9 cellular contexts compared by ENCODE assay signal in the genomic region with DNA sequence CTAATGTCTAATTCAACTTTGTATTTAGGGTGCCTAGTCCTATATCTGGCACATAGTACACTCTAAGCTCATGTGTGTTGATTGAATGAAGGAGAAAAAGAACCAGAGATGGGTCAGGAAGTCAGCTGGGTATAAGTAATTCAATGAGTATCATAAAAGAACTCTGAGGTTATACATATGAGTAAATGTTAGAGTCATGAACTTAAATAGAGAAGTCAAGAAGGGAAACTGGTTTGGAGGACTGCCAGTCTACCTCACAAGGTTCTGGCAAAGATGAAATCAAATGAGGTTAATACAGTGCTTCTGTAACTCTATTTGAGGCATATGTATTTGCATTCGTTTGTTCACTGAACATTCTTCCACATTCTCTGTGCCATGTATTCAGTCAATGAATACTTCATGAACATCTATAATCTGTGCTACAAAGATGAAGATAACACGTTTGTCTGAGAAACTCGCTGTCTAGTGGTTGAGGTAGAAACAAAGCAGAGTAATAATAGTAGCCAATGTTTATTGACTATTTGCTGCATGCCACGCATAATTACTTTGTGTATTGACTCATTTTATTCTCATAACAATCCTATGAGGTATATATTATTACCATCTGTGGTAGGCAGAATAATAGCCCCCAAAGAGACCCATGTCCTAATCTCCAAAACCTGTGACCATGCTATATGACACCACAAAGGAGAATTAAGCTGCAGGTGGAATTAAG.
DNase-seq lines count a peak whose midpoint lies in the region; ATAC-seq, FAIRE-seq and TF ChIP-seq lines count a peak whose summit lies in the region.
"Had no signal": no experiment of that assay in that cellular context is flagged by ENCODE, and none has a peak within 500 bp of the region (broad histone marks: within the 10 kb centered on the region; RNA-seq: fewer than 3 reads in every experiment).

No MANE protein-coding gene starts in this region.

- DNase-seq in activated CD4-positive, alpha-beta T cell treated with anti-CD3 and anti-CD28 coated beads, Interleukin-2, amount 10 ng/mL, durations not matched to agents 24 days and 14 days, result peak; percentile 70
- no peak for DNase-seq in activated CD4-positive, alpha-beta T cell treated with anti-CD3 and anti-CD28 coated beads, Interleukin-2, amount 50 U/mL, for 4 hours
- no peak for DNase-seq in activated CD4-positive, alpha-beta memory T cell treated with anti-CD3 and anti-CD28 coated beads, Interleukin-2, amount 10 ng/mL, durations not matched to agents 7 days and 5 days
- DNase-seq in small intestine (peak; percentile 46), osteoblast (ENCODE audit: insufficient read length, low spot score, missing footprints) (no peak), endothelial cell (ENCODE audit: low spot score) (no peak), RKO (ENCODE audit: low spot score) (no peak)
- DNase-seq: amniotic stem cell had no signal

- H3K27ac Mint-ChIP-seq in activated CD4-positive, alpha-beta T cell treated with anti-CD3 and anti-CD28 coated beads, Interleukin-2, amount 10 ng/mL, durations not matched to agents 24 days and 14 days, result peak overlapping the region; percentile 75
- H3K27ac Mint-ChIP-seq in activated CD4-positive, alpha-beta memory T cell treated with anti-CD3 and anti-CD28 coated beads, Interleukin-2, amount 10 ng/mL, durations not matched to agents 7 days and 5 days, result peak overlapping the region; percentile 40
- H3K27ac Mint-ChIP-seq in endothelial cell (ENCODE audit: unreplicated experiment), result no peak overlapping the region

- TF ChIP-seq CTCF in osteoblast (IDR thresholded peaks at IDR 0.05; ENCODE audit: extremely low read depth, low read depth, low read length) (no peak), endothelial cell (IDR thresholded peaks at IDR 0.05; ENCODE audit: unreplicated experiment) (no peak)

- no peak overlapping the region for H3K27ac ChIP-seq in small intestine (ENCODE audit: low read depth in 1 of 2, low read length in 1 of 2)
- H3K27ac ChIP-seq in osteoblast (ENCODE audit: low read depth, low read length), result no peak overlapping the region

- H3K9me3 ChIP-seq in small intestine (ENCODE audit: control insufficient read depth, low read depth) (no peaks in the 10 kb centered on the region), osteoblast (ENCODE audit: low read depth, low read length) (no peaks in the 10 kb centered on the region)

- H3K9me3 Mint-ChIP-seq in activated CD4-positive, alpha-beta T cell treated with anti-CD3 and anti-CD28 coated beads, Interleukin-2, amount 10 ng/mL, durations not matched to agents 24 days and 14 days, result peaks cover 24% of the 10 kb centered on the region
- peaks cover 8% of the 10 kb centered on the region for H3K9me3 Mint-ChIP-seq in activated CD4-positive, alpha-beta memory T cell treated with anti-CD3 and anti-CD28 coated beads, Interleukin-2, amount 10 ng/mL, durations not matched to agents 7 days and 5 days
- no peaks in the 10 kb centered on the region for H3K9me3 Mint-ChIP-seq in endothelial cell (ENCODE audit: unreplicated experiment)

- ATAC-seq in HG03095 (IDR thresholded peaks at IDR 0.05; ENCODE audit: unreplicated experiment), result peak; percentile 61

- 61 to 67% (median 65%) methylated on average over 4 of the region's 4 CpGs for WGBS in small intestine, 3 donors

- no peak overlapping the region for H3K4me3 ChIP-seq in small intestine (ENCODE audit: low read depth in 1 of 2, low read length in 2 of 2)
- no peak overlapping the region for H3K4me3 ChIP-seq in osteoblast (ENCODE audit: insufficient read depth, low read length)

- H3K79me2 ChIP-seq in osteoblast (ENCODE audit: insufficient read depth, low read length), result no peaks in the 10 kb centered on the region

- no peak for FAIRE-seq in small intestine (lab: Jason Lieb, UNC)

- H3K27me3 ChIP-seq in small intestine (ENCODE audit: control insufficient read depth in 2 of 2, insufficient read depth in 2 of 2, low read length in 2 of 2), result no peaks in the 10 kb centered on the region
- no peaks in the 10 kb centered on the region for H3K27me3 ChIP-seq in osteoblast (ENCODE audit: insufficient read depth, low read length)

- CTCF ChIA-PET in activated CD4-positive, alpha-beta memory T cell treated with anti-CD3 and anti-CD28 coated beads, Interleukin-2, amount 10 ng/mL, durations not matched to agents 7 days and 5 days (lab: Charles Lee), result interaction anchor here (1.2 to 2.3 kb wide), 2 partner anchors 10 to 98 kb away, joined by 3 to 9 read pairs; no protein-coding TSS in a partner anchor

- H3K27me3 Mint-ChIP-seq in activated CD4-positive, alpha-beta T cell treated with anti-CD3 and anti-CD28 coated beads, Interleukin-2, amount 10 ng/mL, durations not matched to agents 24 days and 14 days, result peaks cover 1% of the 10 kb centered on the region
- peaks cover 10% of the 10 kb centered on the region for H3K27me3 Mint-ChIP-seq in activated CD4-positive, alpha-beta memory T cell treated with anti-CD3 and anti-CD28 coated beads, Interleukin-2, amount 10 ng/mL, durations not matched to agents 7 days and 5 days
- no peaks in the 10 kb centered on the region for H3K27me3 Mint-ChIP-seq in endothelial cell (ENCODE audit: unreplicated experiment)

- H3K36me3 ChIP-seq in small intestine (ENCODE audit: control insufficient read depth in 2 of 2, insufficient read depth in 2 of 2, low read length in 2 of 2), result no peaks in the 10 kb centered on the region
- H3K36me3 ChIP-seq in osteoblast (ENCODE audit: insufficient read depth, low read length), result no peaks in the 10 kb centered on the region

- peak overlapping the region; percentile 28 for H3K4me3 Mint-ChIP-seq in activated CD4-positive, alpha-beta T cell treated with anti-CD3 and anti-CD28 coated beads, Interleukin-2, amount 10 ng/mL, durations not matched to agents 24 days and 14 days
- no peak overlapping the region for H3K4me3 Mint-ChIP-seq in activated CD4-positive, alpha-beta memory T cell treated with anti-CD3 and anti-CD28 coated beads, Interleukin-2, amount 10 ng/mL, durations not matched to agents 7 days and 5 days
- no peak overlapping the region for H3K4me3 Mint-ChIP-seq in endothelial cell (ENCODE audit: unreplicated experiment)

- H3K4me2 ChIP-seq in osteoblast (ENCODE audit: insufficient read depth, low read length), result no peak overlapping the region

- H4K20me1 ChIP-seq in osteoblast (ENCODE audit: insufficient read depth, low read length), result no peaks in the 10 kb centered on the region

- intact Hi-C loops in activated CD4-positive, alpha-beta T cell treated with anti-CD3 and anti-CD28 coated beads, Interleukin-2, amount 10 ng/mL, durations not matched to agents 24 days and 14 days (cut with micrococcal nuclease), result loop anchor here (1.0 to 2.0 kb wide), 4 partner anchors 10 to 78 kb away; no protein-coding TSS in a partner anchor

- H2AFZ ChIP-seq in osteoblast (ENCODE audit: low read length), result no peak overlapping the region

- H3K4me1 ChIP-seq in small intestine (ENCODE audit: control insufficient read depth in 2 of 2, insufficient read depth in 1 of 2, low read depth in 1 of 2, low read length in 1 of 2) (no peaks in the 10 kb centered on the region), osteoblast (ENCODE audit: insufficient read depth, low read length) (peaks cover 15% of the 10 kb centered on the region)

- peaks cover 14% of the 10 kb centered on the region for H3K36me3 Mint-ChIP-seq in activated CD4-positive, alpha-beta T cell treated with anti-CD3 and anti-CD28 coated beads, Interleukin-2, amount 10 ng/mL, durations not matched to agents 24 days and 14 days (ENCODE audit: low read depth)
- H3K36me3 Mint-ChIP-seq in activated CD4-positive, alpha-beta memory T cell treated with anti-CD3 and anti-CD28 coated beads, Interleukin-2, amount 10 ng/mL, durations not matched to agents 7 days and 5 days (ENCODE audit: low read depth), result peaks cover 22% of the 10 kb centered on the region
- no peaks in the 10 kb centered on the region for H3K36me3 Mint-ChIP-seq in endothelial cell (ENCODE audit: low read depth, unreplicated experiment)

- peaks cover 71% of the 10 kb centered on the region for H3K4me1 Mint-ChIP-seq in activated CD4-positive, alpha-beta T cell treated with anti-CD3 and anti-CD28 coated beads, Interleukin-2, amount 10 ng/mL, durations not matched to agents 24 days and 14 days
- peaks cover 70% of the 10 kb centered on the region for H3K4me1 Mint-ChIP-seq in activated CD4-positive, alpha-beta memory T cell treated with anti-CD3 and anti-CD28 coated beads, Interleukin-2, amount 10 ng/mL, durations not matched to agents 7 days and 5 days
- H3K4me1 Mint-ChIP-seq in endothelial cell (ENCODE audit: unreplicated experiment), result no peaks in the 10 kb centered on the region

- POLR2A ChIA-PET in activated CD4-positive, alpha-beta memory T cell treated with anti-CD3 and anti-CD28 coated beads, Interleukin-2, amount 10 ng/mL, durations not matched to agents 7 days and 5 days (lab: Charles Lee), result interaction anchor here (0.7 to 5.2 kb wide), 8 partner anchors 12 to 746 kb away, joined by 3 to 66 read pairs (median 19); partner anchors contain the start of gene PTGER2

Comparison
In these comparisons a context has a peak if more than half of its experiments do, and no peak if none do; other contexts are left out.
1. DNase-seq: peak in activated CD4-positive, alpha-beta T cell treated with anti-CD3 and anti-CD28 coated beads, Interleukin-2, amount 10 ng/mL, durations not matched to agents 24 days and 14 days (single experiment) and small intestine (single experiment); none in activated CD4-positive, alpha-beta T cell treated with anti-CD3 and anti-CD28 coated beads, Interleukin-2, amount 50 U/mL, for 4 hours (0 of 2), activated CD4-positive, alpha-beta memory T cell treated with anti-CD3 and anti-CD28 coated beads, Interleukin-2, amount 10 ng/mL, durations not matched to agents 7 days and 5 days (single experiment), osteoblast (single experiment), endothelial cell (single experiment) and RKO (single experiment).